21 cellular contexts compared by ENCODE assay signal in the genomic region with DNA sequence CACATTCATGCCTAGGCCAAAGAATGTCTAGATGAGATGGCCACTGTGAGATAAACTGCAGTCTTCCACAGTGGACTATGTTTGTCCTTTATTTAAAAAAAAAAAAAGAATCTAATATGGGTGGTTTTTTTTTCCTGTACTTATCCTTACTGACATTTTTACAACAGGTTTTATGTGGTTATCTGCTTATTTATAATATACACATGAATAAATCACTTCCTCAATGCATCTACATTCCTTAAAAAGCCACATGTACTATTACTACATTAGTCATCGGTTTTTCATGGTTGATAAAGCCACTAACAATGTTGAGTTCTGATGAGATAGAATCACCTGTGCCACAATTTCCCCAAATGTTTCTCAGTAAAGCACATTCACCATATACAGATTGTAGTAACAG.
DNase-seq lines count a peak whose midpoint lies in the region; ATAC-seq and TF ChIP-seq lines count a peak whose summit lies in the region.
"Had no signal": no experiment of that assay in that cellular context is flagged by ENCODE, and none has a peak within 500 bp of the region (broad histone marks: within the 10 kb centered on the region; RNA-seq: fewer than 3 reads in every experiment).

No MANE protein-coding gene starts in this region.

- no peaks in the 10 kb centered on the region for H3K27me3 Mint-ChIP-seq in WTC11 (ENCODE audit: low read depth)
- H3K27me3 Mint-ChIP-seq: stimulated activated naive CD8-positive, alpha-beta T cell treated with anti-CD3 and anti-CD28 coated beads, Interleukin-15, amount 100 ng/mL, for 72 hours; type B pancreatic cell had no signal

- no peaks in the 10 kb centered on the region for H3K36me3 Mint-ChIP-seq in stimulated activated effector memory CD8-positive, alpha-beta T cell treated with anti-CD3 and anti-CD28 coated beads, Interleukin-12 subunit alpha, Interleukin-12 subunit beta, amount 100 ng/mL, for 72 hours
- no peaks in the 10 kb centered on the region for H3K36me3 Mint-ChIP-seq in WTC11
- H3K36me3 Mint-ChIP-seq: type B pancreatic cell had no signal

- H3K4me3 Mint-ChIP-seq in stimulated activated effector memory CD8-positive, alpha-beta T cell treated with anti-CD3 and anti-CD28 coated beads, Interleukin-12 subunit alpha, Interleukin-12 subunit beta, amount 100 ng/mL, for 72 hours = no peak overlapping the region
- no peak overlapping the region for H3K4me3 Mint-ChIP-seq in WTC11
- H3K4me3 Mint-ChIP-seq: activated CD4-positive, alpha-beta T cell treated with anti-CD3 and anti-CD28 coated beads, Interleukin-2, amount 10 ng/mL, durations not matched to agents 7 days and 5 days; stimulated activated naive CD8-positive, alpha-beta T cell treated with anti-CD3 and anti-CD28 coated beads, Interleukin-15, amount 100 ng/mL, for 72 hours; type B pancreatic cell had no signal

- ATAC-seq in HG02759 (IDR thresholded peaks at IDR 0.05; ENCODE audit: unreplicated experiment) = no peak
- ATAC-seq in stimulated activated effector memory CD8-positive, alpha-beta T cell treated with anti-CD3 and anti-CD28 coated beads, Interleukin-12 subunit alpha, Interleukin-12 subunit beta, amount 100 ng/mL, for 72 hours = no peak
- ATAC-seq in WTC11 = no peak
- ATAC-seq: gastroesophageal sphincter; left ventricle myocardium superior; right cardiac atrium; stimulated activated naive CD8-positive, alpha-beta T cell treated with anti-CD3 and anti-CD28 coated beads, Interleukin-15, amount 100 ng/mL, for 72 hours had no signal

- TF ChIP-seq CTCF in astrocyte of the spinal cord (IDR thresholded peaks at IDR 0.05; ENCODE audit: low read depth, low read length) (no peak), WTC11 (IDR thresholded peaks at IDR 0.05) (no peak)

- H3K4me1 Mint-ChIP-seq in stimulated activated effector memory CD8-positive, alpha-beta T cell treated with anti-CD3 and anti-CD28 coated beads, Interleukin-12 subunit alpha, Interleukin-12 subunit beta, amount 100 ng/mL, for 72 hours = no peaks in the 10 kb centered on the region
- 0 out of 2 replicates have a peak, but pooled peaks cover 2% of the 10 kb centered on the region for H3K4me1 Mint-ChIP-seq in WTC11
- H3K4me1 Mint-ChIP-seq: activated CD4-positive, alpha-beta T cell treated with anti-CD3 and anti-CD28 coated beads, Interleukin-2, amount 10 ng/mL, durations not matched to agents 7 days and 5 days; stimulated activated naive CD8-positive, alpha-beta T cell treated with anti-CD3 and anti-CD28 coated beads, Interleukin-15, amount 100 ng/mL, for 72 hours had no signal

- DNase-seq in Caki2 (ENCODE audit: low read depth) (peak; percentile 34), LoVo (ENCODE audit: low spot score) (peak; percentile 44), astrocyte of the spinal cord (ENCODE audit: low read depth, low spot score) (peak; percentile 79), kidney glomerular epithelial cell (lab: John Stamatoyannopoulos, UW) (peak; percentile 60), NCI-H69 (lab: John Stamatoyannopoulos, UW) (no peak), WTC11 (ENCODE audit: low spot score) (no peak)
- no peak for DNase-seq in stimulated activated effector memory CD8-positive, alpha-beta T cell treated with anti-CD3 and anti-CD28 coated beads, Interleukin-12 subunit alpha, Interleukin-12 subunit beta, amount 100 ng/mL, for 72 hours (ENCODE audit: low spot score in 2 of 2)
- DNase-seq: activated CD4-positive, alpha-beta T cell treated with anti-CD3 and anti-CD28 coated beads, Interleukin-2, amount 10 ng/mL, durations not matched to agents 7 days and 5 days; activated CD8-positive, alpha-beta memory T cell treated with anti-CD3 and anti-CD28 coated beads, Interleukin-2, amount 50 U/mL, for 48 hours; activated effector memory CD4-positive, alpha-beta T cell treated with anti-CD3 and anti-CD28 coated beads, Interleukin-2, amount 50 U/mL, for 16 hours; amniotic stem cell; KBM-7; left ventricle myocardium superior; NCI-H1105; NCI-H526 treated with DMSO at 0.1 percent for 48 hours; right cardiac atrium; stimulated activated naive CD8-positive, alpha-beta T cell treated with anti-CD3 and anti-CD28 coated beads, Interleukin-15, amount 100 ng/mL, for 72 hours had no signal

- H3K4me3 ChIP-seq in astrocyte of the spinal cord (ENCODE audit: low read depth, low read length) = no peak overlapping the region
- H3K4me3 ChIP-seq: gastroesophageal sphincter, PC-9 had no signal

- no peaks in the 10 kb centered on the region for H3K9me3 Mint-ChIP-seq in stimulated activated effector memory CD8-positive, alpha-beta T cell treated with anti-CD3 and anti-CD28 coated beads, Interleukin-12 subunit alpha, Interleukin-12 subunit beta, amount 100 ng/mL, for 72 hours
- no peaks in the 10 kb centered on the region for H3K9me3 Mint-ChIP-seq in WTC11
- H3K9me3 Mint-ChIP-seq: activated CD4-positive, alpha-beta T cell treated with anti-CD3 and anti-CD28 coated beads, Interleukin-2, amount 10 ng/mL, durations not matched to agents 7 days and 5 days; stimulated activated naive CD8-positive, alpha-beta T cell treated with anti-CD3 and anti-CD28 coated beads, Interleukin-15, amount 100 ng/mL, for 72 hours; type B pancreatic cell had no signal

- in situ Hi-C loops in Caki2 (cut with HindIII; ENCODE audit: low pct_unique_long_range_greater_than_20kb, low sequenced_read_pairs) = no loop called here
- in situ Hi-C loops in astrocyte of the spinal cord (cut with HindIII; ENCODE audit: low sequenced_read_pairs) = no loop called here

- no peak overlapping the region for H3K27ac Mint-ChIP-seq in stimulated activated effector memory CD8-positive, alpha-beta T cell treated with anti-CD3 and anti-CD28 coated beads, Interleukin-12 subunit alpha, Interleukin-12 subunit beta, amount 100 ng/mL, for 72 hours
- no peak overlapping the region for H3K27ac Mint-ChIP-seq in WTC11
- H3K27ac Mint-ChIP-seq: activated CD4-positive, alpha-beta T cell treated with anti-CD3 and anti-CD28 coated beads, Interleukin-2, amount 10 ng/mL, durations not matched to agents 7 days and 5 days; type B pancreatic cell had no signal

- POLR2A ChIA-PET in WTC11 (lab: Charles Lee) = no interaction called here

- CTCF ChIA-PET in WTC11 (lab: Charles Lee) = no interaction called here

TF ChIP-seq in WTC11, 78 proteins besides CTCF, POLR2A, EP300 and RAD21 (continues in another document):
- TF ChIP-seq SP1 (CRISPR knock-in tag; conservative IDR thresholded peaks at IDR 0.05) = no peak
- TF ChIP-seq, protein P1, sequence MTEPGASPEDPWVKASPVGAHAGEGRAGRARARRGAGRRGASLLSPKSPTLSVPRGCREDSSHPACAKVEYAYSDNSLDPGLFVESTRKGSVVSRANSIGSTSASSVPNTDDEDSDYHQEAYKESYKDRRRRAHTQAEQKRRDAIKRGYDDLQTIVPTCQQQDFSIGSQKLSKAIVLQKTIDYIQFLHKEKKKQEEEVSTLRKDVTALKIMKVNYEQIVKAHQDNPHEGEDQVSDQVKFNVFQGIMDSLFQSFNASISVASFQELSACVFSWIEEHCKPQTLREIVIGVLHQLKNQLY (CRISPR knock-in tag; IDR thresholded peaks at IDR 0.05) = no peak
- TF ChIP-seq GABPB1 (CRISPR knock-in tag; IDR thresholded peaks at IDR 0.05) = no peak
- TF ChIP-seq NFE2L1 (CRISPR knock-in tag; IDR thresholded peaks at IDR 0.05) = no peak
- TF ChIP-seq, protein P2, sequence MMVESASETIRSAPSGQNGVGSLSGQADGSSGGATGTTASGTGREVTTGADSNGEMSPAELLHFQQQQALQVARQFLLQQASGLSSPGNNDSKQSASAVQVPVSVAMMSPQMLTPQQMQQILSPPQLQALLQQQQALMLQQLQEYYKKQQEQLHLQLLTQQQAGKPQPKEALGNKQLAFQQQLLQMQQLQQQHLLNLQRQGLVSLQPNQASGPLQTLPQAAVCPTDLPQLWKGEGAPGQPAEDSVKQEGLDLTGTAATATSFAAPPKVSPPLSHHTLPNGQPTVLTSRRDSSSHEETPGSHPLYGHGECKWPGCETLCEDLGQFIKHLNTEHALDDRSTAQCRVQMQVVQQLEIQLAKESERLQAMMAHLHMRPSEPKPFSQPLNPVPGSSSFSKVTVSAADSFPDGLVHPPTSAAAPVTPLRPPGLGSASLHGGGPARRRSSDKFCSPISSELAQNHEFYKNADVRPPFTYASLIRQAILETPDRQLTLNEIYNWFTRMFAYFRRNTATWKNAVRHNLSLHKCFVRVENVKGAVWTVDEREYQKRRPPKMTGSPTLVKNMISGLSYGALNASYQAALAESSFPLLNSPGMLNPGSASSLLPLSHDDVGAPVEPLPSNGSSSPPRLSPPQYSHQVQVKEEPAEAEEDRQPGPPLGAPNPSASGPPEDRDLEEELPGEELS (CRISPR knock-in tag; IDR thresholded peaks at IDR 0.05) = no peak
- TF ChIP-seq ETV6 (CRISPR knock-in tag; IDR thresholded peaks at IDR 0.05) = no peak
- TF ChIP-seq KAT7 (CRISPR knock-in tag; IDR thresholded peaks at IDR 0.05; ENCODE audit: borderline replicate concordance) = no peak
- no peak for TF ChIP-seq OVOL2 (CRISPR knock-in tag; IDR thresholded peaks at IDR 0.05; ENCODE audit: borderline replicate concordance)
- no peak for TF ChIP-seq IRF2 (CRISPR knock-in tag; IDR thresholded peaks at IDR 0.05; ENCODE audit: borderline replicate concordance, low read depth)
- TF ChIP-seq ZNF219 (CRISPR knock-in tag; IDR thresholded peaks at IDR 0.05; ENCODE audit: borderline replicate concordance) = no peak
- TF ChIP-seq, protein P3, sequence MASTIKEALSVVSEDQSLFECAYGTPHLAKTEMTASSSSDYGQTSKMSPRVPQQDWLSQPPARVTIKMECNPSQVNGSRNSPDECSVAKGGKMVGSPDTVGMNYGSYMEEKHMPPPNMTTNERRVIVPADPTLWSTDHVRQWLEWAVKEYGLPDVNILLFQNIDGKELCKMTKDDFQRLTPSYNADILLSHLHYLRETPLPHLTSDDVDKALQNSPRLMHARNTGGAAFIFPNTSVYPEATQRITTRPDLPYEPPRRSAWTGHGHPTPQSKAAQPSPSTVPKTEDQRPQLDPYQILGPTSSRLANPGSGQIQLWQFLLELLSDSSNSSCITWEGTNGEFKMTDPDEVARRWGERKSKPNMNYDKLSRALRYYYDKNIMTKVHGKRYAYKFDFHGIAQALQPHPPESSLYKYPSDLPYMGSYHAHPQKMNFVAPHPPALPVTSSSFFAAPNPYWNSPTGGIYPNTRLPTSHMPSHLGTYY (CRISPR knock-in tag; IDR thresholded peaks at IDR 0.05) = no peak
- TF ChIP-seq ZNF671 (CRISPR knock-in tag; IDR thresholded peaks at IDR 0.05) = no peak
- TF ChIP-seq NR2C2 (CRISPR knock-in tag; IDR thresholded peaks at IDR 0.05) = no peak
- TF ChIP-seq, protein P4, sequence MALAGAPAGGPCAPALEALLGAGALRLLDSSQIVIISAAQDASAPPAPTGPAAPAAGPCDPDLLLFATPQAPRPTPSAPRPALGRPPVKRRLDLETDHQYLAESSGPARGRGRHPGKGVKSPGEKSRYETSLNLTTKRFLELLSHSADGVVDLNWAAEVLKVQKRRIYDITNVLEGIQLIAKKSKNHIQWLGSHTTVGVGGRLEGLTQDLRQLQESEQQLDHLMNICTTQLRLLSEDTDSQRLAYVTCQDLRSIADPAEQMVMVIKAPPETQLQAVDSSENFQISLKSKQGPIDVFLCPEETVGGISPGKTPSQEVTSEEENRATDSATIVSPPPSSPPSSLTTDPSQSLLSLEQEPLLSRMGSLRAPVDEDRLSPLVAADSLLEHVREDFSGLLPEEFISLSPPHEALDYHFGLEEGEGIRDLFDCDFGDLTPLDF (CRISPR knock-in tag; IDR thresholded peaks at IDR 0.05) = no peak

Comparison
In these comparisons a context has a peak if more than half of its experiments do, and no peak if none do; other contexts are left out.
1. DNase-seq: peak in Caki2 (single experiment), LoVo (single experiment), astrocyte of the spinal cord (single experiment) and kidney glomerular epithelial cell (single experiment); none in NCI-H69 (single experiment), stimulated activated effector memory CD8-positive, alpha-beta T cell treated with anti-CD3 and anti-CD28 coated beads, Interleukin-12 subunit alpha, Interleukin-12 subunit beta, amount 100 ng/mL, for 72 hours (0 of 2) and WTC11 (single experiment).